ENCODE assay signal across 7 cellular contexts in the genomic region with DNA sequence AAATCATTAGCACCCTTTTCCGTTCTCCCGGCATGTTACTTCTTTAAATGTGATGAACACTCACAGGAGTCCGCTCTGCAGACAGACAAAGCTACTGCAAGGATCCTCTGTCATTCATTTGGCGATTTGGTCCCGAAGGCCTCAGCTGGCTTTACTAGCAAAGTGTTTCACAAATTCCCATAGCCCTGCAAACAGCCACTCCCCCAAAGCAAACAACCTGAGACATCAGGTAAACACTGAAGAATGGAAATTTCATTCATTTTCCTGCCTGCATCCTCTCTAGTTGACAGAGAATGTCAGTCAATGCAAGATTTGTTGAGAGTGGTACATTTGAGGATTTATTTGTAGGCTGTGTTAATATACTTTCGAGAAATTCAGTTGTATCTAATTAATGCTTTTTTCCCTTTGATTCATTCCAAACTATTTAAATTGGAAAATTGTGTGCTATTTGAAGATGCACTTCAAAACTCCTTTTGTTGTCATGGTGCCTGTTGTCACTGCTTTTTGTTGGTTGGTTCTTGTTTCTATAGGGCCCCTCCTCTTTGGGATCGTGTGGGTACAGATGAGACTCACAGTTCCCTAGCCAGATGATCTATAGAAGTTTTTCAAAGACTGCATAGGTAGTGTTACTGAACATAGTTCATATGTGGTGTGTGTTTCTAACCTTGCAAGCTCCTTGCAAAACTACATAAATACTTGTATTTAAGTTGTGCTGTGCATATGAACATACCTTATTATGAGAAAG.
A peak's percentile ranks its signal among the peaks of the same experiment; 100 is the strongest.
DNase-seq lines count a peak whose midpoint lies in the region; ATAC-seq and TF ChIP-seq lines count a peak whose summit lies in the region.
"Not testable (repeated sequence)": the region's sequence is repeated elsewhere in the genome, so short reads cannot be mapped to it uniquely, and the experiment has no call there.

No MANE protein-coding gene starts in this region.

- H3K9me3 ChIP-seq in CD8-positive, alpha-beta T cell (ENCODE audit: low read length); naive thymus-derived CD4-positive, alpha-beta T cell (ENCODE audit: control insufficient read depth in 2 of 3, low read length in 3 of 3): not testable (repeated sequence)

- DNase-seq in CD8-positive, alpha-beta T cell; activated T-helper 1 cell treated with anti-CD3 and anti-CD28 coated beads, Interleukin-12 subunit alpha, Interleukin-12 subunit beta, Interleukin-2, Interleukin-4 antibody, amounts not matched to agents 30 ng/mL and 10 ng/mL and 1 ng/mL, durations not matched to agents 14 hours and 24 hours and 36 hours (ENCODE audit: low spot score); central memory CD8-positive, alpha-beta T cell (ENCODE audit: low spot score in 2 of 2); left lobe of liver (ENCODE audit: low spot score); naive thymus-derived CD4-positive, alpha-beta T cell; progenitor cell of endocrine pancreas (ENCODE audit: low spot score, unreplicated experiment): not testable (repeated sequence)
- peak; percentile 5 for DNase-seq in SW480 (ENCODE audit: low spot score)

- H3K4me3 Mint-ChIP-seq in CD8-positive, alpha-beta T cell; activated T-helper 1 cell treated with anti-CD3 and anti-CD28 coated beads, Interleukin-12 subunit alpha, Interleukin-12 subunit beta, Interleukin-2, Interleukin-4 antibody, amounts not matched to agents 30 ng/mL and 10 ng/mL and 1 ng/mL, durations not matched to agents 14 hours and 24 hours and 36 hours: not testable (repeated sequence)
- peak overlapping the region; percentile 9 for H3K4me3 Mint-ChIP-seq in central memory CD8-positive, alpha-beta T cell
- H3K4me3 Mint-ChIP-seq in naive thymus-derived CD4-positive, alpha-beta T cell = peak overlapping the region in 2 of 10 donors; percentile 45 to 48
- H3K4me3 Mint-ChIP-seq in progenitor cell of endocrine pancreas (ENCODE audit: low read depth) = peak overlapping the region; percentile 44

- H3K27me3 Mint-ChIP-seq in CD8-positive, alpha-beta T cell (ENCODE audit: low read depth); activated T-helper 1 cell treated with anti-CD3 and anti-CD28 coated beads, Interleukin-12 subunit alpha, Interleukin-12 subunit beta, Interleukin-2, Interleukin-4 antibody, amounts not matched to agents 30 ng/mL and 10 ng/mL and 1 ng/mL, durations not matched to agents 14 hours and 24 hours and 36 hours (ENCODE audit: insufficient read depth); central memory CD8-positive, alpha-beta T cell; naive thymus-derived CD4-positive, alpha-beta T cell; progenitor cell of endocrine pancreas: not testable (repeated sequence)

- not testable (repeated sequence) for H3K4me1 Mint-ChIP-seq in CD8-positive, alpha-beta T cell (ENCODE audit: low read depth); activated T-helper 1 cell treated with anti-CD3 and anti-CD28 coated beads, Interleukin-12 subunit alpha, Interleukin-12 subunit beta, Interleukin-2, Interleukin-4 antibody, amounts not matched to agents 30 ng/mL and 10 ng/mL and 1 ng/mL, durations not matched to agents 14 hours and 24 hours and 36 hours (ENCODE audit: low read depth); central memory CD8-positive, alpha-beta T cell
- peaks cover 0 to 16% (median 9%) of the 10 kb centered on the region in 7 donors for H3K4me1 Mint-ChIP-seq in naive thymus-derived CD4-positive, alpha-beta T cell
- peaks cover 27% of the 10 kb centered on the region for H3K4me1 Mint-ChIP-seq in progenitor cell of endocrine pancreas (ENCODE audit: low read depth)

- not testable (repeated sequence) for TF ChIP-seq CTCF in CD8-positive, alpha-beta T cell (IDR thresholded peaks at IDR 0.05); progenitor cell of endocrine pancreas (IDR thresholded peaks at IDR 0.05; ENCODE audit: unreplicated experiment)

- POLR2A ChIA-PET in CD8-positive, alpha-beta T cell (lab: Charles Lee); naive thymus-derived CD4-positive, alpha-beta T cell (lab: Charles Lee): not testable (repeated sequence)

- H3K36me3 Mint-ChIP-seq in CD8-positive, alpha-beta T cell; activated T-helper 1 cell treated with anti-CD3 and anti-CD28 coated beads, Interleukin-12 subunit alpha, Interleukin-12 subunit beta, Interleukin-2, Interleukin-4 antibody, amounts not matched to agents 30 ng/mL and 10 ng/mL and 1 ng/mL, durations not matched to agents 14 hours and 24 hours and 36 hours (ENCODE audit: low read depth); central memory CD8-positive, alpha-beta T cell (ENCODE audit: insufficient read depth); naive thymus-derived CD4-positive, alpha-beta T cell; progenitor cell of endocrine pancreas (ENCODE audit: insufficient read depth): not testable (repeated sequence)

- CTCF ChIA-PET in CD8-positive, alpha-beta T cell (lab: Charles Lee); naive thymus-derived CD4-positive, alpha-beta T cell (lab: Charles Lee): not testable (repeated sequence)

- H3K4me1 ChIP-seq in CD8-positive, alpha-beta T cell (ENCODE audit: insufficient read depth, low read length); naive thymus-derived CD4-positive, alpha-beta T cell (ENCODE audit: control insufficient read depth in 2 of 2, insufficient read depth in 2 of 2, low read length in 2 of 2): not testable (repeated sequence)

- ATAC-seq in CD8-positive, alpha-beta T cell; central memory CD8-positive, alpha-beta T cell (replicated peaks; ENCODE audit: extremely low read depth, poor library complexity, severe bottlenecking); naive thymus-derived CD4-positive, alpha-beta T cell: not testable (repeated sequence)
- peak; percentile 73 for ATAC-seq in left lobe of liver

- H3K27me3 ChIP-seq in CD8-positive, alpha-beta T cell (ENCODE audit: insufficient read depth, low read length); naive thymus-derived CD4-positive, alpha-beta T cell (ENCODE audit: control insufficient read depth in 2 of 2, insufficient read depth in 2 of 2, low read length in 2 of 2): not testable (repeated sequence)

- peak overlapping the region; percentile 46 for H3K27ac Mint-ChIP-seq in CD8-positive, alpha-beta T cell
- H3K27ac Mint-ChIP-seq in activated T-helper 1 cell treated with anti-CD3 and anti-CD28 coated beads, Interleukin-12 subunit alpha, Interleukin-12 subunit beta, Interleukin-2, Interleukin-4 antibody, amounts not matched to agents 30 ng/mL and 10 ng/mL and 1 ng/mL, durations not matched to agents 14 hours and 24 hours and 36 hours = peak overlapping the region; percentile 66
- not testable (repeated sequence) for H3K27ac Mint-ChIP-seq in central memory CD8-positive, alpha-beta T cell (ENCODE audit: low read depth); progenitor cell of endocrine pancreas
- H3K27ac Mint-ChIP-seq in naive thymus-derived CD4-positive, alpha-beta T cell = peak overlapping the region in 6 of 9 donors; percentile 3 to 73 (median 54)

- not testable (repeated sequence) for H3K9me3 Mint-ChIP-seq in CD8-positive, alpha-beta T cell; activated T-helper 1 cell treated with anti-CD3 and anti-CD28 coated beads, Interleukin-12 subunit alpha, Interleukin-12 subunit beta, Interleukin-2, Interleukin-4 antibody, amounts not matched to agents 30 ng/mL and 10 ng/mL and 1 ng/mL, durations not matched to agents 14 hours and 24 hours and 36 hours; central memory CD8-positive, alpha-beta T cell; naive thymus-derived CD4-positive, alpha-beta T cell; progenitor cell of endocrine pancreas (ENCODE audit: low read depth)

- intact Hi-C loops in CD8-positive, alpha-beta T cell (cut with DNase I, micrococcal nuclease); activated T-helper 1 cell treated with anti-CD3 and anti-CD28 coated beads, Interleukin-12 subunit alpha, Interleukin-12 subunit beta, Interleukin-2, Interleukin-4 antibody, amounts not matched to agents 30 ng/mL and 10 ng/mL and 1 ng/mL, durations not matched to agents 14 hours and 24 hours and 36 hours (cut with micrococcal nuclease); naive thymus-derived CD4-positive, alpha-beta T cell (cut with micrococcal nuclease): not testable (repeated sequence)

- H3K36me3 ChIP-seq in CD8-positive, alpha-beta T cell (ENCODE audit: insufficient read depth, low read length); naive thymus-derived CD4-positive, alpha-beta T cell (ENCODE audit: control insufficient read depth in 2 of 3, insufficient read depth in 3 of 3, low read length in 3 of 3): not testable (repeated sequence)

- not testable (repeated sequence) for H3K4me3 ChIP-seq in CD8-positive, alpha-beta T cell (ENCODE audit: low read depth, low read length); naive thymus-derived CD4-positive, alpha-beta T cell (ENCODE audit: low read length)

- not testable (repeated sequence) for H3K27ac ChIP-seq in CD8-positive, alpha-beta T cell (ENCODE audit: low read depth, low read length); naive thymus-derived CD4-positive, alpha-beta T cell (ENCODE audit: low read depth, low read length)
